1 cellular context compared by ENCODE assay signal in genomic region chr19:45716314-45717130, GRCh38.
A peak's percentile ranks its signal among the peaks of the same experiment; 100 is the strongest.
TF ChIP-seq lines count a peak whose summit lies in the region.

No MANE protein-coding gene starts in this region.

TF ChIP-seq in neural cell, 6 proteins besides CTCF, POLR2A, EP300 and RAD21:
- TF ChIP-seq MXI1 (conservative IDR thresholded peaks at IDR 0.05; ENCODE audit: poor library complexity, severe bottlenecking), result peak; percentile 89
- TF ChIP-seq POLR2AphosphoS5 (IDR thresholded peaks at IDR 0.05), result no peak
- TF ChIP-seq EZH2 (IDR thresholded peaks at IDR 0.05; ENCODE audit: borderline replicate concordance, insufficient read depth, low read length, poor library complexity, severe bottlenecking), result no peak
- peak; percentile 17 for TF ChIP-seq SMC3 (conservative IDR thresholded peaks at IDR 0.05; ENCODE audit: poor library complexity)
- TF ChIP-seq, protein P1, sequence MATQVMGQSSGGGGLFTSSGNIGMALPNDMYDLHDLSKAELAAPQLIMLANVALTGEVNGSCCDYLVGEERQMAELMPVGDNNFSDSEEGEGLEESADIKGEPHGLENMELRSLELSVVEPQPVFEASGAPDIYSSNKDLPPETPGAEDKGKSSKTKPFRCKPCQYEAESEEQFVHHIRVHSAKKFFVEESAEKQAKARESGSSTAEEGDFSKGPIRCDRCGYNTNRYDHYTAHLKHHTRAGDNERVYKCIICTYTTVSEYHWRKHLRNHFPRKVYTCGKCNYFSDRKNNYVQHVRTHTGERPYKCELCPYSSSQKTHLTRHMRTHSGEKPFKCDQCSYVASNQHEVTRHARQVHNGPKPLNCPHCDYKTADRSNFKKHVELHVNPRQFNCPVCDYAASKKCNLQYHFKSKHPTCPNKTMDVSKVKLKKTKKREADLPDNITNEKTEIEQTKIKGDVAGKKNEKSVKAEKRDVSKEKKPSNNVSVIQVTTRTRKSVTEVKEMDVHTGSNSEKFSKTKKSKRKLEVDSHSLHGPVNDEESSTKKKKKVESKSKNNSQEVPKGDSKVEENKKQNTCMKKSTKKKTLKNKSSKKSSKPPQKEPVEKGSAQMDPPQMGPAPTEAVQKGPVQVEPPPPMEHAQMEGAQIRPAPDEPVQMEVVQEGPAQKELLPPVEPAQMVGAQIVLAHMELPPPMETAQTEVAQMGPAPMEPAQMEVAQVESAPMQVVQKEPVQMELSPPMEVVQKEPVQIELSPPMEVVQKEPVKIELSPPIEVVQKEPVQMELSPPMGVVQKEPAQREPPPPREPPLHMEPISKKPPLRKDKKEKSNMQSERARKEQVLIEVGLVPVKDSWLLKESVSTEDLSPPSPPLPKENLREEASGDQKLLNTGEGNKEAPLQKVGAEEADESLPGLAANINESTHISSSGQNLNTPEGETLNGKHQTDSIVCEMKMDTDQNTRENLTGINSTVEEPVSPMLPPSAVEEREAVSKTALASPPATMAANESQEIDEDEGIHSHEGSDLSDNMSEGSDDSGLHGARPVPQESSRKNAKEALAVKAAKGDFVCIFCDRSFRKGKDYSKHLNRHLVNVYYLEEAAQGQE (IDR thresholded peaks at IDR 0.05; ENCODE audit: borderline replicate concordance), result peak; percentile 82
- TF ChIP-seq TAF1 (IDR thresholded peaks at IDR 0.05; ENCODE audit: low read depth), result peak; percentile 49
TF ChIP-seq in neural cell: peak in this region for 4.
